ENCODE assay signal across 8 cellular contexts in genomic region chr11:67287355-67288197, GRCh38. TPM values are rescaled to one million over a fixed set of nuclear protein-coding genes. Genes with fewer than 3 reads are reported as not detected.
DNase-seq lines count a peak whose midpoint lies in the region; ATAC-seq, FAIRE-seq and TF ChIP-seq lines count a peak whose summit lies in the region.

No MANE protein-coding gene starts in this region.

- intact Hi-C loops in esophagus squamous epithelium (cut with DNase I) (no loop called here), prostate gland (cut with DNase I) (no loop called here)

- H3K36me3 ChIP-seq in esophagus squamous epithelium: peaks cover 30 to 72% (median 48%) of the 10 kb centered on the region in 3 donors
- H3K36me3 ChIP-seq in prostate gland: peaks cover 24 to 38% of the 10 kb centered on the region in 2 donors

- peak overlapping the region in 3 of 4 donors; percentile 73 to 80 (median 73) for H3K4me3 ChIP-seq in esophagus squamous epithelium
- H3K4me3 ChIP-seq in prostate gland: no peak overlapping the region

- no peaks in the 10 kb centered on the region for H3K9me3 ChIP-seq in esophagus squamous epithelium
- no peaks in the 10 kb centered on the region for H3K9me3 ChIP-seq in prostate gland

- WGBS in esophagus squamous epithelium, 2 donors: 65 to 67% methylated on average over 13 to 14 of the region's 14 CpGs
- WGBS in prostate gland: 68% methylated on average over 14 of the region's 14 CpGs

- H3K9me3 Mint-ChIP-seq in T-cell: no peaks in the 10 kb centered on the region

- no peak for TF ChIP-seq CTCF in esophagus squamous epithelium (IDR thresholded peaks at IDR 0.05)
- TF ChIP-seq CTCF in prostate gland (IDR thresholded peaks at IDR 0.05): no peak

- H3K4me1 Mint-ChIP-seq in T-cell: peaks cover 47 to 67% (median 62%) of the 10 kb centered on the region in 3 donors

- peak in 3 of 4 experiments; percentile 7 to 25 (median 18) for ATAC-seq in T-cell (replicated peaks in 1 of 4)
- ATAC-seq in HG02571 (IDR thresholded peaks at IDR 0.05; ENCODE audit: unreplicated experiment): no peak

- H3K4me1 ChIP-seq in esophagus squamous epithelium (peaks cover 44 to 82% (median 51%) of the 10 kb centered on the region in 3 donors), prostate gland (replicated peaks) (peaks cover 11% of the 10 kb centered on the region)

- peak overlapping the region; percentile 93 to 98 for H3K27ac Mint-ChIP-seq in T-cell

- H3K36me3 Mint-ChIP-seq in T-cell: peaks cover 11% of the 10 kb centered on the region

- H3K27ac ChIP-seq in esophagus squamous epithelium (peak overlapping the region; percentile 88 to 98 (median 95)), prostate gland (peak overlapping the region; percentile 89 to 93)

- H3K27me3 Mint-ChIP-seq in T-cell: no peaks in the 10 kb centered on the region

- TF ChIP-seq POLR2A in GM12891 (IDR thresholded peaks at IDR 0.05; ENCODE audit: low read depth, low read length) (no peak), esophagus squamous epithelium (IDR thresholded peaks at IDR 0.05) (no peak), prostate gland (IDR thresholded peaks at IDR 0.05) (no peak)

- CTCF ChIA-PET in T-cell (lab: Charles Lee): interaction anchor here in 1 of 2 donors (0.9 to 1.3 kb wide), 4 partner anchors 10 to 48 kb away, joined by 3 to 8 read pairs (median 3); no protein-coding TSS in a partner anchor

- peak; percentile 60 for FAIRE-seq in GM12891 (lab: Jason Lieb, UNC)

- POLR2A ChIA-PET in T-cell (lab: Charles Lee): interaction anchor here (0.6 to 1.5 kb wide), 4 partner anchors 9 to 115 kb away, joined by 3 to 4 read pairs (median 3); no protein-coding TSS in a partner anchor

- H3K27me3 ChIP-seq in esophagus squamous epithelium (no peaks in the 10 kb centered on the region), prostate gland (replicated peaks; ENCODE audit: insufficient read depth) (no peaks in the 10 kb centered on the region)

- DNase-seq in GM12891 (ENCODE audit: insufficient read length, low spot score) (no peak), T-cell (peak in 12 of 34 experiments; percentile 34 to 58 (median 44)), esophagus squamous epithelium (lab: John Stamatoyannopoulos, UW) (no peak), prostate gland (ENCODE audit: low spot score) (no peak), KG1 (lab: John Stamatoyannopoulos, UW) (no peak), cerebellar cortex (ENCODE audit: low spot score) (no peak), RKO (ENCODE audit: low spot score) (no peak)

- H3K4me3 Mint-ChIP-seq in T-cell: peak overlapping the region; percentile 69 to 77 (median 75)

TF ChIP-seq in GM12891, 5 proteins besides CTCF, POLR2A, EP300 and RAD21:
- TF ChIP-seq POU2F2 (IDR thresholded peaks at IDR 0.05; ENCODE audit: low read depth, low read length): no peak
- TF ChIP-seq TAF1 (IDR thresholded peaks at IDR 0.05; ENCODE audit: low read depth, low read length): no peak
- no peak for TF ChIP-seq SPI1 (IDR thresholded peaks at IDR 0.05; ENCODE audit: low read depth, low read length)
- no peak for TF ChIP-seq PAX5 (IDR thresholded peaks at IDR 0.05; ENCODE audit: insufficient read depth, low read length, severe bottlenecking)
- no peak for TF ChIP-seq POLR2AphosphoS5 (IDR thresholded peaks at IDR 0.05; ENCODE audit: low read depth, low read length)

RNA-seq across cellular contexts. Expression of gene ANKRD13D, which starts 1.5 kb away (rescaled TPM):
- polyA plus RNA-seq in GM12891 (2012; ENCODE audit: low read depth, missing spikeins): 18.9 TPM
- total RNA-seq in T-cell (100 to 1,000 TPM; 150 to 249 (median 237) TPM), esophagus squamous epithelium (10 to 100 TPM; 27.4 to 50.6 (median 41.6) TPM), prostate gland (10 to 100 TPM; 35.9 to 75.3 TPM)

RNA-seq across cellular contexts. Expression of gene SSH3, which starts 15.8 kb away (rescaled TPM):
- polyA plus RNA-seq in GM12891 (2012; ENCODE audit: low read depth, missing spikeins): 1.3 TPM
- total RNA-seq in T-cell (10 to 100 TPM; 11.5 to 30.9 (median 26.7) TPM), esophagus squamous epithelium (10 to 100 TPM; 51.4 to 78.4 (median 64.8) TPM), prostate gland (100 to 1,000 TPM in 1 of 2 donors, 10 to 100 TPM in 1; 70.9 to 101 TPM)

RNA-seq across cellular contexts. Expression of gene GRK2, which starts 21.3 kb away (rescaled TPM):
- polyA plus RNA-seq in GM12891 (2012; ENCODE audit: low read depth, missing spikeins): 101 TPM
- total RNA-seq in T-cell (100 to 1,000 TPM; 267 to 394 (median 382) TPM), esophagus squamous epithelium (10 to 100 TPM; 54.1 to 93.2 (median 68.5) TPM), prostate gland (100 to 1,000 TPM; 102 to 111 TPM)

Comparison
In these comparisons a context has a peak if more than half of its experiments do, and no peak if none do; other contexts are left out.
1. H3K4me3 ChIP-seq: peak in esophagus squamous epithelium (3 of 4); none in prostate gland (0 of 2).